Comparison of ENCODE assay signal across 1 cellular context in genomic region chr20:48938670-48939069, GRCh38.
TF ChIP-seq lines count a peak whose summit lies in the region.

No MANE protein-coding gene starts in this region.

TF ChIP-seq in IMR-90, 13 proteins besides CTCF, POLR2A, EP300 and RAD21:
- TF ChIP-seq SMC3 (IDR thresholded peaks at IDR 0.05; ENCODE audit: low read depth, low read length) (no peak), MAZ (IDR thresholded peaks at IDR 0.05; ENCODE audit: borderline replicate concordance, low read depth, low read length) (no peak), USF2 (IDR thresholded peaks at IDR 0.05; ENCODE audit: low read depth, low read length) (no peak), FOS (IDR thresholded peaks at IDR 0.05; ENCODE audit: low read depth, low read length) (no peak), RCOR1 (IDR thresholded peaks at IDR 0.05; ENCODE audit: insufficient replicate concordance, low read length) (no peak), MAFK (IDR thresholded peaks at IDR 0.05; ENCODE audit: low read depth, low read length) (no peak), CHD1 (IDR thresholded peaks at IDR 0.05; ENCODE audit: low read depth, low read length) (no peak), CEBPB (IDR thresholded peaks at IDR 0.05; ENCODE audit: low read depth, low read length) (no peak), RFX5 (IDR thresholded peaks at IDR 0.05; ENCODE audit: low read depth, low read length) (no peak)
